In the genomic region with DNA sequence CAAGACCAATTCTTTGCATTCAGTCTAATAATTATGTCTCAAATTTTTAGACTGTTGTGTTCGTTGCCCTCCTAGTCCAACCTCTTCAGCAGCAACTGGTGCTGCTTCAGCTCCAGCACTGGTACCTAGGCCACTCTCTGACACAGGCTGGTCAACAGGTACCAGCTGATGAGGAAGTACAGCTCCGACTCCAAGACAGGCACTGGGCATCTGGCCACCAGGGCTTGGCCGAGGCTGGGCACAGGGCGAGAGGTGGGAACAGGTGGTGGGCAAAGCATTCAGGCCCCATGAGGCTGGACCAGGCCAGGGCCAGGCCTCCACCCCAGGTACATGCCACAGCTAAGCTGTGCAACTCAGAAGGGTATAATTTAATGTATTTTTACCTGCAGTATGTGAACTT, we compare ENCODE assay signal across 18 cellular contexts.
"Had no signal": no experiment of that assay in that cellular context is flagged by ENCODE, and none has a peak within 500 bp of the region (broad histone marks: within the 10 kb centered on the region; RNA-seq: fewer than 3 reads in every experiment).

No MANE protein-coding gene starts in this region.

- DNase-seq: activated CD4-positive, alpha-beta memory T cell treated with anti-CD3 and anti-CD28 coated beads for 36 hours; activated CD4-positive, alpha-beta T cell treated with anti-CD3 and anti-CD28 coated beads for 4 hours; activated naive CD4-positive, alpha-beta T cell; activated naive CD8-positive, alpha-beta T cell treated with anti-CD3 and anti-CD28 coated beads for 36 hours; activated T-cell treated with anti-CD3 and anti-CD28 coated beads for 4 hours; amniotic stem cell; foreskin keratinocyte; naive thymus-derived CD8-positive, alpha-beta T cell; small intestine; stimulated activated CD4-positive, alpha-beta T cell treated with anti-CD3 and anti-CD28 coated beads, Interleukin-4, amount 100 ng/mL, for 1 hour had no signal

- H3K4me1 ChIP-seq: foreskin keratinocyte, vagina had no signal

- H3K27me3 Mint-ChIP-seq: activated naive CD8-positive, alpha-beta T cell treated with anti-CD3 and anti-CD28 coated beads for 36 hours; naive thymus-derived CD8-positive, alpha-beta T cell had no signal

- H3K36me3 ChIP-seq: cardiac muscle cell, right lobe of liver, vagina had no signal

- H3K4me3 ChIP-seq: cardiac muscle cell, hepatocyte, right lobe of liver, vagina had no signal

- H3K27me3 ChIP-seq: cardiac muscle cell, foreskin keratinocyte, hepatocyte, right lobe of liver, vagina had no signal

- H3K4me3 Mint-ChIP-seq: activated CD4-positive, alpha-beta memory T cell treated with anti-CD3 and anti-CD28 coated beads for 36 hours; activated naive CD8-positive, alpha-beta T cell treated with anti-CD3 and anti-CD28 coated beads for 36 hours; activated T-helper 1 cell treated with anti-CD3 and anti-CD28 coated beads, Interleukin-12 subunit alpha, Interleukin-12 subunit beta, Interleukin-2, Interleukin-4 antibody, amounts not matched to agents 30 ng/mL and 10 ng/mL and 1 ng/mL, durations not matched to agents 14 hours and 24 hours and 36 hours; naive thymus-derived CD8-positive, alpha-beta T cell; stimulated activated effector memory CD8-positive, alpha-beta T cell treated with anti-CD3 and anti-CD28 coated beads, Interleukin-12 subunit alpha, Interleukin-12 subunit beta, amount 100 ng/mL, for 72 hours; T-helper 2 cell treated with Interferon-gamma antibody and Interleukin-4, amounts not matched to agents 5 μg/mL and 100 μg/mL, for 36 hours; WTC11 had no signal

- H3K9me3 Mint-ChIP-seq: activated CD4-positive, alpha-beta memory T cell treated with anti-CD3 and anti-CD28 coated beads for 36 hours; activated naive CD8-positive, alpha-beta T cell treated with anti-CD3 and anti-CD28 coated beads for 36 hours; activated T-helper 1 cell treated with anti-CD3 and anti-CD28 coated beads, Interleukin-12 subunit alpha, Interleukin-12 subunit beta, Interleukin-2, Interleukin-4 antibody, amounts not matched to agents 30 ng/mL and 10 ng/mL and 1 ng/mL, durations not matched to agents 14 hours and 24 hours and 36 hours; naive thymus-derived CD8-positive, alpha-beta T cell; stimulated activated effector memory CD8-positive, alpha-beta T cell treated with anti-CD3 and anti-CD28 coated beads, Interleukin-12 subunit alpha, Interleukin-12 subunit beta, amount 100 ng/mL, for 72 hours; WTC11 had no signal

- H3K27ac Mint-ChIP-seq: activated CD4-positive, alpha-beta memory T cell treated with anti-CD3 and anti-CD28 coated beads for 36 hours; activated naive CD8-positive, alpha-beta T cell treated with anti-CD3 and anti-CD28 coated beads for 36 hours; activated T-helper 1 cell treated with anti-CD3 and anti-CD28 coated beads, Interleukin-12 subunit alpha, Interleukin-12 subunit beta, Interleukin-2, Interleukin-4 antibody, amounts not matched to agents 30 ng/mL and 10 ng/mL and 1 ng/mL, durations not matched to agents 14 hours and 24 hours and 36 hours; naive thymus-derived CD8-positive, alpha-beta T cell; stimulated activated effector memory CD8-positive, alpha-beta T cell treated with anti-CD3 and anti-CD28 coated beads, Interleukin-12 subunit alpha, Interleukin-12 subunit beta, amount 100 ng/mL, for 72 hours; T-helper 2 cell treated with Interferon-gamma antibody and Interleukin-4, amounts not matched to agents 5 μg/mL and 100 μg/mL, for 36 hours; WTC11 had no signal

- H3K9me3 ChIP-seq: right lobe of liver, vagina had no signal

- ATAC-seq: foreskin keratinocyte; naive thymus-derived CD8-positive, alpha-beta T cell; stimulated activated effector memory CD8-positive, alpha-beta T cell treated with anti-CD3 and anti-CD28 coated beads, Interleukin-12 subunit alpha, Interleukin-12 subunit beta, amount 100 ng/mL, for 72 hours; WTC11 had no signal

- H3K27ac ChIP-seq: cardiac muscle cell, foreskin keratinocyte, hepatocyte, right lobe of liver, vagina had no signal

- H3K36me3 Mint-ChIP-seq: activated CD4-positive, alpha-beta memory T cell treated with anti-CD3 and anti-CD28 coated beads for 36 hours; activated naive CD8-positive, alpha-beta T cell treated with anti-CD3 and anti-CD28 coated beads for 36 hours; naive thymus-derived CD8-positive, alpha-beta T cell; stimulated activated effector memory CD8-positive, alpha-beta T cell treated with anti-CD3 and anti-CD28 coated beads, Interleukin-12 subunit alpha, Interleukin-12 subunit beta, amount 100 ng/mL, for 72 hours; WTC11 had no signal
